Comparison of ENCODE assay signal across 25 cellular contexts in the genomic region with DNA sequence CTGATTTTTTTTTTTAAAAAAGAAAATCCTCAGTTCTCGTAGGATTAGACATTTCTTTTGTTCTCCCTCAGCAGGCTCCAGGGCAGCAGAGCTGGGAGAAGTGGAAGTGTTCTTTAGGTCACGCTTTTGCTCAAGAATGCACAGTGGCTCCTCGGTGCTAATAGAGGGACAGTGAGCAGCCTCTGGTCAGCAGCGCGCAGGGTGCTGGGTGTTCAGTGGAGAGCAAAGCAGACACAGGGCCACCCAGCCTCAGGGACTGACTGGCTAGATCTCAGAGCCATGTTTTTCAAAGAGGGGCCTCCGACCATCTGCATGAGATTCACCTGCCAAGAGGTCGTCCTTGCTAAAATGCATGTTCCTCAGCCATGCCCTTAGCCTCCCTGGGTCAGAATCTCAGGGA.
DNase-seq lines count a peak whose midpoint lies in the region; ATAC-seq, FAIRE-seq and TF ChIP-seq lines count a peak whose summit lies in the region.
"Had no signal": no experiment of that assay in that cellular context is flagged by ENCODE, and none has a peak within 500 bp of the region (broad histone marks: within the 10 kb centered on the region; RNA-seq: fewer than 3 reads in every experiment).

No MANE protein-coding gene starts in this region.

- peaks cover 14% of the 10 kb centered on the region for H3K4me1 Mint-ChIP-seq in stimulated activated naive CD8-positive, alpha-beta T cell treated with anti-CD3 and anti-CD28 coated beads, Interleukin-15, amount 100 ng/mL, for 72 hours

- peaks cover 27% of the 10 kb centered on the region for H3K4me1 ChIP-seq in A549
- H3K4me1 ChIP-seq in HCT116 (ENCODE audit: control insufficient read depth in 1 of 2, insufficient read depth in 2 of 2, low read length in 2 of 2): peaks cover 24 to 37% of the 10 kb centered on the region in 2 experiments
- H3K4me1 ChIP-seq in mesenchymal stem cell (ENCODE audit: control insufficient read depth, insufficient read depth, low read depth, low read length): peaks cover 22% of the 10 kb centered on the region

- H3K9ac ChIP-seq in HCT116 (ENCODE audit: low read length) (no peak overlapping the region; the same call in 1 of the 2 replicates), mesenchymal stem cell (ENCODE audit: low read length) (no peak overlapping the region)
- H3K9ac ChIP-seq: KMS-11 had no signal

- POLR2A ChIA-PET in A549 (lab: Yijun Ruan, JAX): no interaction called here
- POLR2A ChIA-PET in HCT116 (lab: Charles Lee): no interaction called here

- H2BK120ac ChIP-seq in mesenchymal stem cell (ENCODE audit: low read depth, low read length): no peak overlapping the region

- RAD21 ChIA-PET in HCT116 (lab: Charles Lee; ENCODE audit: low non-redundant PET in 1 of 2, low total read pairs in 2 of 2, uncharacterized antibody in 2 of 2, unreplicated experiment in 2 of 2): no interaction called here

- H3K23ac ChIP-seq in mesenchymal stem cell (ENCODE audit: low read length in 2 of 2): no peak overlapping the region

- TF ChIP-seq POLR2A in A549 (IDR thresholded peaks at IDR 0.05; ENCODE audit: low read length): no peak
- TF ChIP-seq POLR2A in HCT116 (IDR thresholded peaks at IDR 0.05; ENCODE audit: borderline replicate concordance, extremely low read depth, insufficient read depth, insufficient read length): no peak
- no peak for TF ChIP-seq POLR2A in erythroblast (IDR thresholded peaks at IDR 0.05; ENCODE audit: low read length)

- TF ChIP-seq RAD21 in A549 (conservative IDR thresholded peaks at IDR 0.05 in 1 of 2, IDR thresholded peaks at IDR 0.05 in 1 of 2) (no peak), HCT116 (IDR thresholded peaks at IDR 0.05; ENCODE audit: low read depth) (no peak)

- no peaks in the 10 kb centered on the region for H3K79me1 ChIP-seq in mesenchymal stem cell (replicated peaks; ENCODE audit: low read length, poor library complexity, severe bottlenecking)

- H3K27ac Mint-ChIP-seq in stimulated activated naive CD8-positive, alpha-beta T cell treated with anti-CD3 and anti-CD28 coated beads, Interleukin-15, amount 100 ng/mL, for 72 hours: no peak overlapping the region
- H3K27ac Mint-ChIP-seq: B cell had no signal

- ATAC-seq in A549 (no peak; a peak in 1 of 6 replicates), HCT116 (no peak), GM19351 (IDR thresholded peaks at IDR 0.05; ENCODE audit: unreplicated experiment) (no peak)
- ATAC-seq in stimulated activated naive CD8-positive, alpha-beta T cell treated with anti-CD3 and anti-CD28 coated beads, Interleukin-15, amount 100 ng/mL, for 72 hours: no peak
- ATAC-seq: SK-N-SH treated with all-trans-retinoic acid at 6 μM for 48 hours had no signal

- H3K4me2 ChIP-seq in A549: peak overlapping the region; percentile 50; the same call in 2 of the 3 replicates
- peak overlapping the region; percentile 34 for H3K4me2 ChIP-seq in HCT116 (ENCODE audit: low read length)
- H3K4me2 ChIP-seq in mesenchymal stem cell (ENCODE audit: low read length, poor library complexity, severe bottlenecking): no peak overlapping the region
- H3K4me2 ChIP-seq: KMS-11 had no signal

- DNase-seq in A549 (ENCODE audit: low read depth in 1 of 2, low spot score in 1 of 2) (no peak), HCT116 (ENCODE audit: low read depth, low spot score) (no peak), ecto neural progenitor cell (ENCODE audit: low spot score) (peak; percentile 63), mesenchymal stem cell (no peak), erythroblast (lab: John Stamatoyannopoulos, UW) (no peak), HCEC 1CT (no peak)
- no peak for DNase-seq in stimulated activated naive CD8-positive, alpha-beta T cell treated with anti-CD3 and anti-CD28 coated beads, Interleukin-15, amount 100 ng/mL, for 72 hours
- DNase-seq: EL, GOT3, IMR-90, MV-4-11, NCI-H1105 treated with DMSO at 0.1 percent for 48 hours, NCI-H2029 treated with DMSO at 0.1 percent for 48 hours, NCI-H2171, NCI-H345, NCI-H524, NCI-H82, OCI-M1, RPMI8226, SIG-M5 had no signal

- H3K27me3 ChIP-seq in HCT116 (ENCODE audit: insufficient read depth, low read length) (no peaks in the 10 kb centered on the region), mesenchymal stem cell (ENCODE audit: control insufficient read depth in 1 of 2, insufficient read depth in 1 of 2, low read length in 2 of 2) (peaks cover 0 to 11% of the 10 kb centered on the region in 2 experiments)

- H2BK5ac ChIP-seq in mesenchymal stem cell (ENCODE audit: low read depth, low read length, poor library complexity, severe bottlenecking): peak overlapping the region; percentile 12

- no peak overlapping the region for H3K14ac ChIP-seq in mesenchymal stem cell (ENCODE audit: low read length in 2 of 2)

- H3K9me2 ChIP-seq in HCT116 (ENCODE audit: insufficient read depth): no peaks in the 10 kb centered on the region

- H3K9me3 ChIP-seq in A549 (no peaks in the 10 kb centered on the region), HCT116 (ENCODE audit: control insufficient read depth in 1 of 2, insufficient read depth in 1 of 2, low read depth in 1 of 2, low read length in 2 of 2) (no peaks in the 10 kb centered on the region), mesenchymal stem cell (ENCODE audit: control insufficient read depth, low read length) (no peaks in the 10 kb centered on the region)

- peak overlapping the region; percentile 45 for H4K91ac ChIP-seq in mesenchymal stem cell (ENCODE audit: low read length)

- H4K8ac ChIP-seq in mesenchymal stem cell (ENCODE audit: low read length): no peak overlapping the region

- H3K79me2 ChIP-seq in HCT116 (ENCODE audit: insufficient read depth, low read length): no peaks in the 10 kb centered on the region

- H2AFZ ChIP-seq in HCT116 (ENCODE audit: low read depth, low read length, poor library complexity, severe bottlenecking) (no peak overlapping the region), mesenchymal stem cell (ENCODE audit: low read depth, low read length) (no peak overlapping the region)

- intact Hi-C loops in HCT116 (cut with micrococcal nuclease): no loop called here

- no peaks in the 10 kb centered on the region for H3K27me3 Mint-ChIP-seq in stimulated activated naive CD8-positive, alpha-beta T cell treated with anti-CD3 and anti-CD28 coated beads, Interleukin-15, amount 100 ng/mL, for 72 hours

- TF ChIP-seq CTCF in A549 (IDR thresholded peaks at IDR 0.05): no peak
- TF ChIP-seq CTCF in HCT116 (IDR thresholded peaks at IDR 0.05 in 2 of 3, conservative IDR thresholded peaks at IDR 0.05 in 1 of 3; ENCODE audit: borderline replicate concordance in 1 of 3, insufficient read depth in 1 of 3, low read depth in 2 of 3, low read length in 2 of 3): no peak

- no peak for FAIRE-seq in A549 (lab: Jason Lieb, UNC)

- no peak overlapping the region for H3K4me3 Mint-ChIP-seq in stimulated activated naive CD8-positive, alpha-beta T cell treated with anti-CD3 and anti-CD28 coated beads, Interleukin-15, amount 100 ng/mL, for 72 hours
- H3K4me3 Mint-ChIP-seq: B cell, CD14-positive monocyte had no signal

- no peaks in the 10 kb centered on the region for H3K9me3 Mint-ChIP-seq in stimulated activated naive CD8-positive, alpha-beta T cell treated with anti-CD3 and anti-CD28 coated beads, Interleukin-15, amount 100 ng/mL, for 72 hours

- peak overlapping the region; percentile 49 for H2AK5ac ChIP-seq in mesenchymal stem cell (ENCODE audit: low read length, severe bottlenecking)

- 82% methylated on average over 5 of the region's 7 CpGs for WGBS in A549 (ENCODE audit: missing lambda C conversion rate)
- 83% methylated on average over 7 of the region's 7 CpGs for WGBS in mesenchymal stem cell

- TF ChIP-seq EP300 in A549 (IDR thresholded peaks at IDR 0.05): no peak

- H3K36me3 ChIP-seq in HCT116 (ENCODE audit: control insufficient read depth in 1 of 2, insufficient read depth in 2 of 2, low read length in 2 of 2) (no peaks in the 10 kb centered on the region), mesenchymal stem cell (ENCODE audit: control insufficient read depth in 1 of 2, insufficient read depth in 2 of 2, low read depth in 1 of 2, low read length in 2 of 2) (no peaks in the 10 kb centered on the region)

- H3K27ac ChIP-seq in A549 (peak overlapping the region in 1 of 2 experiments; percentile 48; a peak in 3 of 6 replicates), HCT116 (ENCODE audit: low read depth, low read length) (no peak overlapping the region), mesenchymal stem cell (ENCODE audit: low read length, poor library complexity, severe bottlenecking) (no peak overlapping the region)
- H3K27ac ChIP-seq: KMS-11 had no signal

- H2BK12ac ChIP-seq in mesenchymal stem cell (ENCODE audit: low read length in 2 of 2): no peak overlapping the region

- H3K4me3 ChIP-seq in A549 (no peak overlapping the region), HCT116 (replicated peaks in 1 of 2; ENCODE audit: low read depth in 1 of 2, low read length in 2 of 2) (no peak overlapping the region), mesenchymal stem cell (ENCODE audit: insufficient read depth in 1 of 2, low read depth in 1 of 2, low read length in 2 of 2) (no peak overlapping the region)

- H4K20me1 ChIP-seq in HCT116 (ENCODE audit: insufficient read depth): no peaks in the 10 kb centered on the region

- CTCF ChIA-PET in A549 (lab: Yijun Ruan, JAX): no interaction called here
- CTCF ChIA-PET in HCT116 (lab: Charles Lee): no interaction called here

- H2BK15ac ChIP-seq in mesenchymal stem cell (ENCODE audit: low read depth, poor library complexity, severe bottlenecking): no peak overlapping the region

- BruUV-seq in HCT116 (replicated peaks; lab: Mats Ljungman, UMichigan): no TSS peak

- no peak overlapping the region for H3K18ac ChIP-seq in mesenchymal stem cell (ENCODE audit: low read depth in 1 of 2, low read length in 2 of 2)

- no peak overlapping the region for H3K4ac ChIP-seq in mesenchymal stem cell (ENCODE audit: low read depth in 1 of 2, low read length in 2 of 2)

TF ChIP-seq in A549, 52 proteins besides CTCF, POLR2A, EP300 and RAD21:
- TF ChIP-seq FOSL2 (IDR thresholded peaks at IDR 0.05): no peak
- TF ChIP-seq FOSL2 (CRISPR knock-in tag; IDR thresholded peaks at IDR 0.05): no peak
- TF ChIP-seq HOXB5 (CRISPR knock-in tag; IDR thresholded peaks at IDR 0.05): no peak

TF ChIP-seq in HCT116, 20 proteins besides CTCF, POLR2A, EP300 and RAD21 (continues in another document):
- TF ChIP-seq ZFX (IDR thresholded peaks at IDR 0.05): no peak
